ENCODE assay signal across 10 cellular contexts in the genomic region with DNA sequence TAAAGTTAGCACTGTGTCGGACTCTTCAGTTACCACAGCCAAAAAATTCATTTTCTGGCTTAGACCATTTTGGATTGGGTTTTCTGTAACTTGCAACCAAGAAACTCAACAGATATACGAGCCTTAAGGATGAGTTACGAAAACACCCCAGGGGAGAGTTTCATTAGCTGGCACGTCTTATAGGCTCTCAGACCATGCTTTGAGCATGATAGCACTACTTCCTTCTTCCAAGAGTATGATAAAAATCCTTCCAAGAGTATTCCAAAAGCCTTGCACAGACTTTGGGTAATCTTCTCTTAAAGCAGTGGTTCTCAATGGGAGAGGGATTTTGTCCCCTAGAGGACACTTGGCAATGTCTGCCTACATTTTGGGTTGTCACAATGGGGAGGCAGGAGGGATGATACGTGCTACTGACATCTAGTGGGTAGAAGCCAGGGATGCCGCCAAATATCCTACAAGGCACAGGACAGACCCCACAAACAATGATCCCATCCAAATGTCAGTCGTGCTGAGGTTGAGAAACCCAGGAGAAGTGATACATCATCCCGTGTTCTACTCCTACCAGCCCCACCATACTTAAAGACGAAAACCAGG.
DNase-seq lines count a peak whose midpoint lies in the region; ATAC-seq and TF ChIP-seq lines count a peak whose summit lies in the region.
"Had no signal": no experiment of that assay in that cellular context is flagged by ENCODE, and none has a peak within 500 bp of the region (broad histone marks: within the 10 kb centered on the region; RNA-seq: fewer than 3 reads in every experiment).

No MANE protein-coding gene starts in this region.

- H3K4me3 ChIP-seq in fibroblast of villous mesenchyme (ENCODE audit: low read depth, low read length) (no peak overlapping the region), upper lobe of right lung (no peak overlapping the region)
- H3K4me3 ChIP-seq: SK-N-MC had no signal

- peak; percentile 15 for DNase-seq in activated naive CD4-positive, alpha-beta T cell treated with anti-CD3 and anti-CD28 coated beads for 36 hours
- DNase-seq in activated naive CD4-positive, alpha-beta T cell treated with anti-CD3 and anti-CD28 coated beads, Interleukin-2, amount 50 U/mL, for 16 hours = no peak
- DNase-seq in OCI-M1 (lab: John Stamatoyannopoulos, UW) (peak; percentile 64), fibroblast of villous mesenchyme (ENCODE audit: low read depth) (no peak), upper lobe of right lung (no peak)
- DNase-seq in stimulated activated CD4-positive, alpha-beta T cell treated with anti-CD3 and anti-CD28 coated beads, Interleukin-4, amount 100 ng/mL, for 24 hours = no peak
- DNase-seq in activated T-cell treated with anti-CD3 and anti-CD28 coated beads, Interleukin-2, amount 50 U/mL, for 72 hours = no peak

- no peak overlapping the region for H3K27ac ChIP-seq in upper lobe of right lung
- H3K27ac ChIP-seq: SK-N-MC had no signal

- no peak overlapping the region for H3K27ac Mint-ChIP-seq in activated naive CD4-positive, alpha-beta T cell treated with anti-CD3 and anti-CD28 coated beads for 36 hours
- H3K27ac Mint-ChIP-seq in activated T-cell treated with anti-CD3 and anti-CD28 coated beads, Interleukin-2, amount 50 U/mL, for 72 hours = no peak overlapping the region
- H3K27ac Mint-ChIP-seq: memory B cell had no signal

- no peaks in the 10 kb centered on the region for H3K9me3 ChIP-seq in upper lobe of right lung

- no peaks in the 10 kb centered on the region for H3K27me3 Mint-ChIP-seq in activated naive CD4-positive, alpha-beta T cell treated with anti-CD3 and anti-CD28 coated beads for 36 hours (ENCODE audit: low read depth)
- H3K27me3 Mint-ChIP-seq in activated T-cell treated with anti-CD3 and anti-CD28 coated beads, Interleukin-2, amount 50 U/mL, for 72 hours (ENCODE audit: low read depth) = no peaks in the 10 kb centered on the region
- H3K27me3 Mint-ChIP-seq: memory B cell had no signal

- no peaks in the 10 kb centered on the region for H3K4me1 Mint-ChIP-seq in activated naive CD4-positive, alpha-beta T cell treated with anti-CD3 and anti-CD28 coated beads for 36 hours (ENCODE audit: low read depth)
- H3K4me1 Mint-ChIP-seq in activated T-cell treated with anti-CD3 and anti-CD28 coated beads, Interleukin-2, amount 50 U/mL, for 72 hours (ENCODE audit: low read depth) = no peaks in the 10 kb centered on the region
- H3K4me1 Mint-ChIP-seq: memory B cell had no signal

- ATAC-seq in upper lobe of right lung = no peak
- ATAC-seq in GM19035 (IDR thresholded peaks at IDR 0.05; ENCODE audit: unreplicated experiment) = no peak
- ATAC-seq in activated T-cell treated with anti-CD3 and anti-CD28 coated beads, Interleukin-2, amount 50 U/mL, for 72 hours (replicated peaks in 1 of 2) = no peak

- no peaks in the 10 kb centered on the region for H3K36me3 ChIP-seq in upper lobe of right lung

- no peaks in the 10 kb centered on the region for H3K9me3 Mint-ChIP-seq in activated naive CD4-positive, alpha-beta T cell treated with anti-CD3 and anti-CD28 coated beads for 36 hours
- H3K9me3 Mint-ChIP-seq in activated T-cell treated with anti-CD3 and anti-CD28 coated beads, Interleukin-2, amount 50 U/mL, for 72 hours = no peaks in the 10 kb centered on the region

- peaks cover 3% of the 10 kb centered on the region for H3K36me3 Mint-ChIP-seq in activated naive CD4-positive, alpha-beta T cell treated with anti-CD3 and anti-CD28 coated beads for 36 hours (ENCODE audit: low read depth)
- H3K36me3 Mint-ChIP-seq in activated T-cell treated with anti-CD3 and anti-CD28 coated beads, Interleukin-2, amount 50 U/mL, for 72 hours (ENCODE audit: insufficient read depth in 2 of 2) = no peaks in the 10 kb centered on the region

- TF ChIP-seq CTCF in fibroblast of villous mesenchyme (IDR thresholded peaks at IDR 0.05; ENCODE audit: insufficient read depth, low read depth, low read length) (peak; percentile 40), upper lobe of right lung (IDR thresholded peaks at IDR 0.05) (peak; percentile 12)

- CTCF ChIA-PET in activated naive CD4-positive, alpha-beta T cell treated with anti-CD3 and anti-CD28 coated beads for 36 hours (lab: Charles Lee) = interaction anchor here (0.5 to 0.7 kb wide), 2 partner anchors 220 to 477 kb away, joined by 3 read pairs; no protein-coding TSS in a partner anchor

- H3K4me1 ChIP-seq in upper lobe of right lung = no peaks in the 10 kb centered on the region

- no peak overlapping the region for H3K4me3 Mint-ChIP-seq in activated naive CD4-positive, alpha-beta T cell treated with anti-CD3 and anti-CD28 coated beads for 36 hours
- H3K4me3 Mint-ChIP-seq in activated T-cell treated with anti-CD3 and anti-CD28 coated beads, Interleukin-2, amount 50 U/mL, for 72 hours = no peak overlapping the region
- H3K4me3 Mint-ChIP-seq: memory B cell had no signal

- intact Hi-C loops in activated naive CD4-positive, alpha-beta T cell treated with anti-CD3 and anti-CD28 coated beads for 36 hours (cut with micrococcal nuclease) = loop anchor here (10.0 kb wide), 1 partner anchor 366 kb away; no protein-coding TSS in a partner anchor
- intact Hi-C loops in upper lobe of right lung (cut with DNase I) = no loop called here

- H3K27me3 ChIP-seq in upper lobe of right lung = no peaks in the 10 kb centered on the region

Comparison
In these comparisons a context has a peak if more than half of its experiments do, and no peak if none do; other contexts are left out.
1. DNase-seq: peak in activated naive CD4-positive, alpha-beta T cell treated with anti-CD3 and anti-CD28 coated beads for 36 hours (single experiment) and OCI-M1 (single experiment); none in activated naive CD4-positive, alpha-beta T cell treated with anti-CD3 and anti-CD28 coated beads, Interleukin-2, amount 50 U/mL, for 16 hours (single experiment), fibroblast of villous mesenchyme (single experiment), upper lobe of right lung (single experiment), stimulated activated CD4-positive, alpha-beta T cell treated with anti-CD3 and anti-CD28 coated beads, Interleukin-4, amount 100 ng/mL, for 24 hours (single experiment) and activated T-cell treated with anti-CD3 and anti-CD28 coated beads, Interleukin-2, amount 50 U/mL, for 72 hours (0 of 2).